ENCODE assay signal across 20 cellular contexts in genomic region chr5:170493028-170493820, GRCh38. TPM values are rescaled to one million over a fixed set of nuclear protein-coding genes. Genes with fewer than 3 reads are reported as not detected.
DNase-seq lines count a peak whose midpoint lies in the region; FAIRE-seq and TF ChIP-seq lines count a peak whose summit lies in the region.
"Had no signal": no experiment of that assay in that cellular context is flagged by ENCODE, and none has a peak within 500 bp of the region (broad histone marks: within the 10 kb centered on the region; RNA-seq: fewer than 3 reads in every experiment).

No MANE protein-coding gene starts in this region.

- H3K36me3 ChIP-seq in neuronal stem cell (replicated peaks in 1 of 2; ENCODE audit: control insufficient read depth in 2 of 2, insufficient read depth in 2 of 2, low read length in 2 of 2) (no peaks in the 10 kb centered on the region), esophagus muscularis mucosa (no peaks in the 10 kb centered on the region)
- H3K36me3 ChIP-seq: BLaER1, Peyer's patch had no signal

- WGBS in neuronal stem cell (ENCODE audit: extremely low coverage in 2 of 2, insufficient read length in 2 of 2, insufficient replicate concordance in 1 of 2), 2 donors = no CpG with 5 or more reads among the region's 7 CpGs
- 91% methylated on average over 7 of the region's 7 CpGs for WGBS in esophagus muscularis mucosa

- H3K27me3 ChIP-seq in neuronal stem cell (ENCODE audit: control insufficient read depth in 3 of 3, insufficient read depth in 3 of 3, low read depth in 1 of 3, low read length in 3 of 3) = peaks cover 0 to 17% (median 0%) of the 10 kb centered on the region in 3 experiments
- H3K27me3 ChIP-seq in esophagus muscularis mucosa = peaks cover 0 to 4% (median 0%) of the 10 kb centered on the region in 4 donors
- H3K27me3 ChIP-seq: BLaER1, Peyer's patch had no signal

- H3K23ac ChIP-seq in neuronal stem cell (ENCODE audit: low read depth, low read length, poor library complexity) = no peak overlapping the region

- H3K9ac ChIP-seq in neuronal stem cell (ENCODE audit: low read depth, low read length, poor library complexity) = no peak overlapping the region
- H3K9ac ChIP-seq: BLaER1 had no signal

- H4K91ac ChIP-seq in neuronal stem cell (ENCODE audit: low read depth, low read length, poor library complexity) = no peak overlapping the region

- H3K9me3 ChIP-seq in neuronal stem cell (replicated peaks in 1 of 2; ENCODE audit: control insufficient read depth in 2 of 2, insufficient read depth in 1 of 2, low read depth in 1 of 2, low read length in 2 of 2) (no peaks in the 10 kb centered on the region), esophagus muscularis mucosa (no peaks in the 10 kb centered on the region)
- H3K9me3 ChIP-seq: BLaER1, Peyer's patch had no signal

- peaks cover 0 to 3% of the 10 kb centered on the region in 2 donors for H3K4me1 ChIP-seq in neuronal stem cell (ENCODE audit: control insufficient read depth in 2 of 2, insufficient read depth in 1 of 2, low read depth in 1 of 2, low read length in 2 of 2)
- peaks cover 14 to 24% (median 21%) of the 10 kb centered on the region in 4 donors for H3K4me1 ChIP-seq in esophagus muscularis mucosa
- H3K4me1 ChIP-seq: Peyer's patch had no signal

- H3K4me2 ChIP-seq in neuronal stem cell (ENCODE audit: insufficient read depth, low read length, poor library complexity, severe bottlenecking) = no peak overlapping the region
- H3K4me2 ChIP-seq: BLaER1 had no signal

- peak overlapping the region; percentile 47 for H2BK5ac ChIP-seq in neuronal stem cell (ENCODE audit: low read length)

- intact Hi-C loops in esophagus muscularis mucosa (cut with DNase I) = no loop called here

- no peak overlapping the region for H2AK5ac ChIP-seq in neuronal stem cell (ENCODE audit: low read depth, low read length)

- H3K14ac ChIP-seq in neuronal stem cell (ENCODE audit: low read length) = no peak overlapping the region

- no peak overlapping the region for H3K4ac ChIP-seq in neuronal stem cell (ENCODE audit: low read length)

- H2BK15ac ChIP-seq in neuronal stem cell (ENCODE audit: low read length) = no peak overlapping the region

- H3K18ac ChIP-seq in neuronal stem cell (ENCODE audit: low read length) = no peak overlapping the region

- TF ChIP-seq POLR2A in esophagus muscularis mucosa (IDR thresholded peaks at IDR 0.05; ENCODE audit: low read depth) = no peak

- no peaks in the 10 kb centered on the region for H3K79me1 ChIP-seq in neuronal stem cell (ENCODE audit: low read depth, low read length)

- no peak for TF ChIP-seq CTCF in esophagus muscularis mucosa (IDR thresholded peaks at IDR 0.05)

- H2BK120ac ChIP-seq in neuronal stem cell (ENCODE audit: low read depth, low read length) = no peak overlapping the region

- DNase-seq in Ammon's horn (ENCODE audit: low spot score) (peak; percentile 50), RCC 7860 (ENCODE audit: low spot score) (peak; percentile 97), globus pallidus (ENCODE audit: low spot score) (peak; percentile 65), neuronal stem cell (ENCODE audit: low spot score) (no peak), esophagus muscularis mucosa (ENCODE audit: extremely low spot score) (no peak), D341Med (ENCODE audit: low spot score) (no peak), NCI-H526 (lab: John Stamatoyannopoulos, UW) (no peak)
- DNase-seq: CD4-positive, alpha-beta memory T cell; DMS79; GOT3; KBM-7; NCI-H1105 treated with DMSO at 0.1 percent for 48 hours; NCI-H187; NCI-H226; Peyer's patch; Right ventricle myocardium superior had no signal

- peak; percentile 99 for FAIRE-seq in RCC 7860 (lab: Jason Lieb, UNC)
- FAIRE-seq: A204.1, D721Med had no signal

- H3K4me3 ChIP-seq in neuronal stem cell (ENCODE audit: low read length in 2 of 2) = no peak overlapping the region
- no peak overlapping the region for H3K4me3 ChIP-seq in esophagus muscularis mucosa
- H3K4me3 ChIP-seq: BLaER1, Peyer's patch, SK-N-MC had no signal

- H3K27ac ChIP-seq in neuronal stem cell (replicated peaks; ENCODE audit: low read length) (no peak overlapping the region), esophagus muscularis mucosa (replicated peaks in 1 of 4) (no peak overlapping the region)
- H3K27ac ChIP-seq: BLaER1, Peyer's patch, SK-N-MC had no signal

- TF ChIP-seq EP300 in esophagus muscularis mucosa (IDR thresholded peaks at IDR 0.05) = no peak

- H4K8ac ChIP-seq in neuronal stem cell (ENCODE audit: low read depth, low read length) = no peak overlapping the region

- H2AFZ ChIP-seq in neuronal stem cell (ENCODE audit: low read length) = no peak overlapping the region

- H2BK12ac ChIP-seq in neuronal stem cell (ENCODE audit: low read length) = no peak overlapping the region

RNA-seq across cellular contexts. Expression of gene KCNIP1, which starts 10.6 kb away (rescaled TPM):
- 6.2 TPM for polyA plus RNA-seq in neuronal stem cell (2013, experiment 1 of 2)
- 6.7 TPM for polyA plus RNA-seq in neuronal stem cell (2013, experiment 2 of 2)
- 1 to 10 TPM in 1 of 4 donors, under 1 TPM in 1, not detected in 2; 0.97 to 1.7 TPM for total RNA-seq in esophagus muscularis mucosa
- total RNA-seq: CD4-positive, alpha-beta memory T cell; Peyer's patch; Right ventricle myocardium superior had no signal
- polyA plus RNA-seq: CD4-positive, alpha-beta memory T cell had no signal

Comparison
In these comparisons a context has a peak if more than half of its experiments do, and no peak if none do; other contexts are left out.
1. DNase-seq: peak in Ammon's horn (single experiment), RCC 7860 (single experiment) and globus pallidus (single experiment); none in neuronal stem cell (single experiment), esophagus muscularis mucosa (single experiment), D341Med (single experiment) and NCI-H526 (0 of 2).